ENCODE assay signal across 14 cellular contexts in genomic region chr14:63468273-63468672, GRCh38.
DNase-seq lines count a peak whose midpoint lies in the region; ATAC-seq and TF ChIP-seq lines count a peak whose summit lies in the region.
"Had no signal": no experiment of that assay in that cellular context is flagged by ENCODE, and none has a peak within 500 bp of the region (broad histone marks: within the 10 kb centered on the region; RNA-seq: fewer than 3 reads in every experiment).

No MANE protein-coding gene starts in this region.

- no peaks in the 10 kb centered on the region for H3K27me3 Mint-ChIP-seq in activated CD8-positive, alpha-beta memory T cell treated with anti-CD3 and anti-CD28 coated beads, Interleukin-2, amount 10 ng/mL, durations not matched to agents 7 days and 5 days
- H3K27me3 Mint-ChIP-seq in activated T-helper 17 cell treated with anti-CD3 and anti-CD28 coated beads, Interleukin-2, amount 50 U/mL, for 72 hours, result no peaks in the 10 kb centered on the region
- H3K27me3 Mint-ChIP-seq: activated B cell treated with CpG ODN at 0.5 μM for 24 hours had no signal

- no peaks in the 10 kb centered on the region for H3K36me3 ChIP-seq in parathyroid adenoma (ENCODE audit: control insufficient read depth, insufficient read depth, low read length)
- H3K36me3 ChIP-seq: MG63, upper lobe of left lung had no signal

- H3K9ac ChIP-seq in parathyroid adenoma, result no peak overlapping the region

- H3K27ac Mint-ChIP-seq in activated CD8-positive, alpha-beta memory T cell treated with anti-CD3 and anti-CD28 coated beads, Interleukin-2, amount 10 ng/mL, durations not matched to agents 7 days and 5 days, result no peak overlapping the region
- H3K27ac Mint-ChIP-seq in activated T-helper 17 cell treated with anti-CD3 and anti-CD28 coated beads, Interleukin-2, amount 50 U/mL, for 72 hours, result peak overlapping the region; percentile 14
- H3K27ac Mint-ChIP-seq: activated B cell treated with CpG ODN at 0.5 μM for 24 hours had no signal

- no peak for TF ChIP-seq CTCF in parathyroid adenoma (IDR thresholded peaks at IDR 0.05)

- H3K4me2 ChIP-seq in parathyroid adenoma (ENCODE audit: low read length), result no peak overlapping the region

- peaks cover 8% of the 10 kb centered on the region for H3K4me1 ChIP-seq in parathyroid adenoma

- H3K27me3 ChIP-seq in parathyroid adenoma (ENCODE audit: control insufficient read depth, insufficient read depth, low read length), result no peaks in the 10 kb centered on the region
- H3K27me3 ChIP-seq: MG63, upper lobe of left lung had no signal

- CTCF ChIA-PET in activated CD8-positive, alpha-beta memory T cell treated with anti-CD3 and anti-CD28 coated beads, Interleukin-2, amount 10 ng/mL, durations not matched to agents 7 days and 5 days (lab: Charles Lee), result interaction anchor here (0.8 kb wide), 1 partner anchor 722 kb away, joined by 3 read pairs; no protein-coding TSS in a partner anchor

- no peak overlapping the region for H3K4me3 Mint-ChIP-seq in activated CD8-positive, alpha-beta memory T cell treated with anti-CD3 and anti-CD28 coated beads, Interleukin-2, amount 10 ng/mL, durations not matched to agents 7 days and 5 days
- H3K4me3 Mint-ChIP-seq in activated T-helper 17 cell treated with anti-CD3 and anti-CD28 coated beads, Interleukin-2, amount 50 U/mL, for 72 hours, result peak overlapping the region; percentile 2
- H3K4me3 Mint-ChIP-seq: activated B cell treated with CpG ODN at 0.5 μM for 24 hours had no signal

- no peaks in the 10 kb centered on the region for H3K9me3 ChIP-seq in parathyroid adenoma (ENCODE audit: control insufficient read depth, low read length)
- H3K9me3 ChIP-seq: MG63, upper lobe of left lung had no signal

- H2AFZ ChIP-seq in parathyroid adenoma, result no peak overlapping the region

- no peak for DNase-seq in activated CD8-positive, alpha-beta memory T cell treated with anti-CD3 and anti-CD28 coated beads, Interleukin-2, amount 10 ng/mL, durations not matched to agents 7 days and 5 days
- DNase-seq in activated CD8-positive, alpha-beta memory T cell treated with anti-CD3 and anti-CD28 coated beads, Interleukin-2, amount 50 U/mL, for 48 hours, result no peak
- DNase-seq in DMS 273 treated with DMSO at 0.1 percent for 48 hours (lab: John Stamatoyannopoulos, UW) (no peak), GM03348 (ENCODE audit: low spot score) (no peak), NCI-H345 treated with DMSO at 0.1 percent for 48 hours (lab: John Stamatoyannopoulos, UW; ENCODE audit: unreplicated experiment) (no peak)
- DNase-seq: activated B cell treated with CpG ODN at 0.5 μM for 24 hours; activated effector memory CD4-positive, alpha-beta T cell treated with anti-CD3 and anti-CD28 coated beads, Interleukin-2, amount 50 U/mL, for 16 hours; COR-L47; kidney glomerular epithelial cell; MG63; upper lobe of left lung had no signal

- peaks cover 11% of the 10 kb centered on the region for H3K79me2 ChIP-seq in parathyroid adenoma

- H3K36me3 Mint-ChIP-seq in activated CD8-positive, alpha-beta memory T cell treated with anti-CD3 and anti-CD28 coated beads, Interleukin-2, amount 10 ng/mL, durations not matched to agents 7 days and 5 days, result peaks cover 11% of the 10 kb centered on the region
- H3K36me3 Mint-ChIP-seq in activated T-helper 17 cell treated with anti-CD3 and anti-CD28 coated beads, Interleukin-2, amount 50 U/mL, for 72 hours (ENCODE audit: low read depth), result peaks cover 9% of the 10 kb centered on the region

- ATAC-seq in activated CD8-positive, alpha-beta memory T cell treated with anti-CD3 and anti-CD28 coated beads, Interleukin-2, amount 10 ng/mL, durations not matched to agents 7 days and 5 days, result peak; percentile 58
- ATAC-seq in HG03432 (IDR thresholded peaks at IDR 0.05; ENCODE audit: unreplicated experiment), result peak; percentile 34
- peak; percentile 81 for ATAC-seq in activated T-helper 17 cell treated with anti-CD3 and anti-CD28 coated beads, Interleukin-2, amount 50 U/mL, for 72 hours (replicated peaks)

- H3K9me3 Mint-ChIP-seq in activated CD8-positive, alpha-beta memory T cell treated with anti-CD3 and anti-CD28 coated beads, Interleukin-2, amount 10 ng/mL, durations not matched to agents 7 days and 5 days (ENCODE audit: low read depth), result no peaks in the 10 kb centered on the region
- no peaks in the 10 kb centered on the region for H3K9me3 Mint-ChIP-seq in activated T-helper 17 cell treated with anti-CD3 and anti-CD28 coated beads, Interleukin-2, amount 50 U/mL, for 72 hours
- H3K9me3 Mint-ChIP-seq: activated B cell treated with CpG ODN at 0.5 μM for 24 hours had no signal

- peaks cover 42% of the 10 kb centered on the region for H3K4me1 Mint-ChIP-seq in activated CD8-positive, alpha-beta memory T cell treated with anti-CD3 and anti-CD28 coated beads, Interleukin-2, amount 10 ng/mL, durations not matched to agents 7 days and 5 days
- peaks cover 33% of the 10 kb centered on the region for H3K4me1 Mint-ChIP-seq in activated T-helper 17 cell treated with anti-CD3 and anti-CD28 coated beads, Interleukin-2, amount 50 U/mL, for 72 hours

- H3K27ac ChIP-seq in parathyroid adenoma, result peak overlapping the region; percentile 33
- H3K27ac ChIP-seq: upper lobe of left lung had no signal

- peak overlapping the region; percentile 20 for H3K4me3 ChIP-seq in parathyroid adenoma (ENCODE audit: low read depth, low read length)
- H3K4me3 ChIP-seq: MG63, upper lobe of left lung had no signal
